21 cellular contexts compared by ENCODE assay signal in the genomic region with DNA sequence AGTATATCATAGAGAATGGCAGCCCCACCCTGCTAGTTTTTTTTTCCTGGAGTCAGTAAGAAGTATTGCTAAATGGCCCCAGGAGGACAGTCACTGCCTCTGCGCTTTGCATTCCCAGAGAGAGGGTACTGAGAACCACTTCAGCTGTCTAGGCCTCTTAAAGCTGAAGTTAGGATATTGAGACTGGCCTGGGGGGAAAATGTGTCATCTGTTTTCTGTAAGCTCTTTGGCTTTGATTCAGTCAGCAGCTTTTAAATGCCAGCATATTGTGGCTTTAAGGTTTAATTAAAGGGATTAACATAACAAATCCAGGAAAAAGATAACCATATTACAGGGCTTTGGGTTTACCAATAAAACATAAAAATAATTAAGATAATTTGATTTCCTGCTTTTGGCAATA.
DNase-seq lines count a peak whose midpoint lies in the region; ATAC-seq, FAIRE-seq and TF ChIP-seq lines count a peak whose summit lies in the region.
"Had no signal": no experiment of that assay in that cellular context is flagged by ENCODE, and none has a peak within 500 bp of the region (broad histone marks: within the 10 kb centered on the region; RNA-seq: fewer than 3 reads in every experiment).

No MANE protein-coding gene starts in this region.

- no peak for TF ChIP-seq CTCF in astrocyte of the spinal cord (IDR thresholded peaks at IDR 0.05; ENCODE audit: low read depth, low read length)

- H3K4me2 ChIP-seq in mesendoderm (ENCODE audit: low read length), result no peak overlapping the region

- H3K27ac ChIP-seq in mesendoderm (ENCODE audit: low read depth, low read length), result no peak overlapping the region
- H3K27ac ChIP-seq: ascending aorta, parathyroid adenoma, stomach, uterus had no signal

- no peak for ATAC-seq in stimulated activated memory B cell treated with anti-CD40 and anti-IgM and Interleukin-4, amounts not matched to agents 10 μg/mL and 1 μg/mL and 100 μg/mL, for 72 hours
- ATAC-seq: activated CD8-positive, alpha-beta memory T cell treated with anti-CD3 and anti-CD28 coated beads, Interleukin-2, amount 10 ng/mL, durations not matched to agents 7 days and 5 days; left cardiac atrium had no signal

- H3K27me3 Mint-ChIP-seq in stimulated activated memory B cell treated with anti-CD40 and anti-IgM and Interleukin-4, amounts not matched to agents 10 μg/mL and 1 μg/mL and 100 μg/mL, for 72 hours, result no peaks in the 10 kb centered on the region
- H3K27me3 Mint-ChIP-seq: activated CD8-positive, alpha-beta memory T cell treated with anti-CD3 and anti-CD28 coated beads, Interleukin-2, amount 10 ng/mL, durations not matched to agents 7 days and 5 days had no signal

- no peak overlapping the region for H3K4ac ChIP-seq in mesendoderm (ENCODE audit: low read depth, low read length)

- H2BK120ac ChIP-seq in mesendoderm (ENCODE audit: low read depth, low read length), result no peak overlapping the region

- FAIRE-seq in GM12891 (lab: Jason Lieb, UNC), result no peak
- FAIRE-seq: RCC 7860 had no signal

- H3K4me1 Mint-ChIP-seq in stimulated activated memory B cell treated with anti-CD40 and anti-IgM and Interleukin-4, amounts not matched to agents 10 μg/mL and 1 μg/mL and 100 μg/mL, for 72 hours, result no peaks in the 10 kb centered on the region
- H3K4me1 Mint-ChIP-seq: activated CD8-positive, alpha-beta memory T cell treated with anti-CD3 and anti-CD28 coated beads, Interleukin-2, amount 10 ng/mL, durations not matched to agents 7 days and 5 days had no signal

- no peak overlapping the region for H2AK5ac ChIP-seq in mesendoderm (ENCODE audit: low read length)

- H4K5ac ChIP-seq in mesendoderm (ENCODE audit: low read length), result no peak overlapping the region

- H3K4me3 ChIP-seq in astrocyte of the spinal cord (ENCODE audit: low read depth, low read length) (no peak overlapping the region), mesendoderm (ENCODE audit: low read length) (no peak overlapping the region)
- H3K4me3 ChIP-seq: ascending aorta, stomach, uterus had no signal

- H3K36me3 Mint-ChIP-seq in stimulated activated memory B cell treated with anti-CD40 and anti-IgM and Interleukin-4, amounts not matched to agents 10 μg/mL and 1 μg/mL and 100 μg/mL, for 72 hours, result no peaks in the 10 kb centered on the region
- H3K36me3 Mint-ChIP-seq: activated CD8-positive, alpha-beta memory T cell treated with anti-CD3 and anti-CD28 coated beads, Interleukin-2, amount 10 ng/mL, durations not matched to agents 7 days and 5 days had no signal

- no peak overlapping the region for H3K9ac ChIP-seq in mesendoderm (ENCODE audit: low read length)
- H3K9ac ChIP-seq: parathyroid adenoma had no signal

- H3K79me1 ChIP-seq in mesendoderm (ENCODE audit: low read length), result no peaks in the 10 kb centered on the region

- H3K79me2 ChIP-seq in mesendoderm (ENCODE audit: control insufficient read depth, insufficient read depth, low read length), result no peaks in the 10 kb centered on the region
- H3K79me2 ChIP-seq: parathyroid adenoma had no signal

- no peak overlapping the region for H3K56ac ChIP-seq in mesendoderm (ENCODE audit: low read length)

- no peaks in the 10 kb centered on the region for H3K4me1 ChIP-seq in mesendoderm (ENCODE audit: control insufficient read depth, low read depth, low read length)
- H3K4me1 ChIP-seq: ascending aorta, parathyroid adenoma, uterus had no signal

- in situ Hi-C loops in astrocyte of the spinal cord (cut with HindIII; ENCODE audit: low sequenced_read_pairs), result no loop called here

- no CpG with 5 or more reads among the region's 1 CpG for WGBS in mesendoderm (ENCODE audit: extremely low coverage, insufficient coverage, low lambda C conversion rate)

- H3K18ac ChIP-seq in mesendoderm (ENCODE audit: low read length), result no peak overlapping the region

- H2BK15ac ChIP-seq in mesendoderm (replicated peaks; ENCODE audit: low read depth), result no peak overlapping the region

- no peak overlapping the region for H4K8ac ChIP-seq in mesendoderm (ENCODE audit: low read depth, low read length)

- no peak overlapping the region for H2BK5ac ChIP-seq in mesendoderm (ENCODE audit: low read length)

- H3K9me3 Mint-ChIP-seq in stimulated activated memory B cell treated with anti-CD40 and anti-IgM and Interleukin-4, amounts not matched to agents 10 μg/mL and 1 μg/mL and 100 μg/mL, for 72 hours, result peaks cover 2% of the 10 kb centered on the region

- H3K36me3 ChIP-seq in mesendoderm (ENCODE audit: control insufficient read depth, insufficient read depth, low read length), result no peaks in the 10 kb centered on the region
- H3K36me3 ChIP-seq: ascending aorta, stomach, uterus had no signal

- H3K23ac ChIP-seq in mesendoderm (ENCODE audit: low read length), result no peak overlapping the region

- no peak overlapping the region for H3K4me3 Mint-ChIP-seq in stimulated activated memory B cell treated with anti-CD40 and anti-IgM and Interleukin-4, amounts not matched to agents 10 μg/mL and 1 μg/mL and 100 μg/mL, for 72 hours
- H3K4me3 Mint-ChIP-seq: activated CD8-positive, alpha-beta memory T cell treated with anti-CD3 and anti-CD28 coated beads, Interleukin-2, amount 10 ng/mL, durations not matched to agents 7 days and 5 days had no signal

- DNase-seq in ELR (ENCODE audit: low read depth) (peak; percentile 60), NCI-H446 treated with DMSO at 0.1 percent for 48 hours (lab: John Stamatoyannopoulos, UW) (peak; percentile 44), astrocyte of the spinal cord (ENCODE audit: low read depth, low spot score) (peak; percentile 2), mesendoderm (peak; percentile 59), RPMI8226 (no peak), GM12891 (ENCODE audit: insufficient read length, low spot score) (no peak)
- no peak for DNase-seq in stimulated activated CD4-positive, alpha-beta T cell treated with anti-CD3 and anti-CD28 coated beads, Interleukin-4, amount 100 ng/mL, for 4 hours
- DNase-seq: activated CD8-positive, alpha-beta memory T cell treated with anti-CD3 and anti-CD28 coated beads, Interleukin-2, amount 10 ng/mL, durations not matched to agents 7 days and 5 days; activated gamma-delta T cell; cortex of kidney; DMS153; erythroblast; GOT3; left cardiac atrium; stomach; T-helper 1 cell; uterus had no signal

- H3K27me3 ChIP-seq in mesendoderm (ENCODE audit: insufficient read depth, low read length, poor library complexity), result no peaks in the 10 kb centered on the region
- H3K27me3 ChIP-seq: ascending aorta, stomach, uterus had no signal

- TF ChIP-seq POLR2A in GM12891 (IDR thresholded peaks at IDR 0.05; ENCODE audit: low read depth, low read length), result no peak

- no peak overlapping the region for H3K27ac Mint-ChIP-seq in stimulated activated memory B cell treated with anti-CD40 and anti-IgM and Interleukin-4, amounts not matched to agents 10 μg/mL and 1 μg/mL and 100 μg/mL, for 72 hours
- H3K27ac Mint-ChIP-seq: activated CD8-positive, alpha-beta memory T cell treated with anti-CD3 and anti-CD28 coated beads, Interleukin-2, amount 10 ng/mL, durations not matched to agents 7 days and 5 days had no signal

TF ChIP-seq in GM12891, 5 proteins besides CTCF, POLR2A, EP300 and RAD21:
- TF ChIP-seq SPI1 (IDR thresholded peaks at IDR 0.05; ENCODE audit: low read depth, low read length) (no peak), PAX5 (IDR thresholded peaks at IDR 0.05; ENCODE audit: insufficient read depth, low read length, severe bottlenecking) (no peak), POLR2AphosphoS5 (IDR thresholded peaks at IDR 0.05; ENCODE audit: low read depth, low read length) (no peak), TAF1 (IDR thresholded peaks at IDR 0.05; ENCODE audit: low read depth, low read length) (no peak), POU2F2 (IDR thresholded peaks at IDR 0.05; ENCODE audit: low read depth, low read length) (no peak)

Comparison
In these comparisons a context has a peak if more than half of its experiments do, and no peak if none do; other contexts are left out.
1. DNase-seq: peak in ELR (single experiment), NCI-H446 treated with DMSO at 0.1 percent for 48 hours (single experiment), astrocyte of the spinal cord (single experiment) and mesendoderm (single experiment); none in RPMI8226 (single experiment), stimulated activated CD4-positive, alpha-beta T cell treated with anti-CD3 and anti-CD28 coated beads, Interleukin-4, amount 100 ng/mL, for 4 hours (0 of 2) and GM12891 (single experiment).